29 cellular contexts compared by ENCODE assay signal in genomic region chr2:65113229-65113628, GRCh38.
"Had no signal": no experiment of that assay in that cellular context is flagged by ENCODE, and none has a peak within 500 bp of the region (broad histone marks: within the 10 kb centered on the region; RNA-seq: fewer than 3 reads in every experiment).

No MANE protein-coding gene starts in this region.

- H3K27me3 Mint-ChIP-seq: activated naive CD8-positive, alpha-beta T cell; central memory CD8-positive, alpha-beta T cell; dendritic cell treated with granulocyte-macrophage colony-stimulating factor and Interleukin-4, amounts not matched to agents 40 ng/mL and 50 ng/mL, for 4 days; natural killer cell treated with Interleukin-12 subunit alpha and Interleukin-12 subunit beta and Interleukin-15 and Interleukin-18, amount 100 ng/mL, for 72 hours; stimulated activated naive B cell treated with anti-CD40 and anti-IgM and Interleukin-4, amounts not matched to agents 10 μg/mL and 1 μg/mL and 100 μg/mL, for 72 hours; T-cell; type B pancreatic cell had no signal

- H3K27me3 ChIP-seq: esophagus muscularis mucosa, foreskin keratinocyte, pancreas, testis, vagina had no signal

- H3K4me3 ChIP-seq: esophagus muscularis mucosa, left ventricle myocardium inferior, lung, mucosa of descending colon, pancreas, prostate gland, smooth muscle cell, testis, vagina had no signal

- H3K36me3 ChIP-seq: pancreas, prostate gland had no signal

- H3K9me3 ChIP-seq: esophagus muscularis mucosa, left ventricle myocardium inferior, mucosa of descending colon, pancreas, prostate gland, testis, vagina had no signal

- H3K4me3 Mint-ChIP-seq: activated naive CD8-positive, alpha-beta T cell; activated T-cell treated with anti-CD3 and anti-CD28 coated beads, Interleukin-2, amount 50 U/mL, for 72 hours; central memory CD8-positive, alpha-beta T cell; dendritic cell treated with granulocyte-macrophage colony-stimulating factor and Interleukin-4, amounts not matched to agents 40 ng/mL and 50 ng/mL, for 4 days; endodermal cell; natural killer cell treated with Interleukin-12 subunit alpha and Interleukin-12 subunit beta and Interleukin-15 and Interleukin-18, amount 100 ng/mL, for 72 hours; stimulated activated naive B cell treated with anti-CD40 and anti-IgM and Interleukin-4, amounts not matched to agents 10 μg/mL and 1 μg/mL and 100 μg/mL, for 72 hours; T-helper 2 cell treated with Interferon-gamma antibody and Interleukin-4, amounts not matched to agents 5 μg/mL and 100 μg/mL, for 36 hours; type B pancreatic cell had no signal

- H3K4me1 ChIP-seq: foreskin keratinocyte, prostate gland, testis had no signal

- ATAC-seq: activated T-cell treated with anti-CD3 and anti-CD28 coated beads, Interleukin-2, amount 50 U/mL, for 72 hours; foreskin keratinocyte; natural killer cell treated with Interleukin-12 subunit alpha and Interleukin-12 subunit beta and Interleukin-15 and Interleukin-18, amount 100 ng/mL, for 72 hours; stimulated activated naive B cell treated with anti-CD40 and anti-IgM and Interleukin-4, amounts not matched to agents 10 μg/mL and 1 μg/mL and 100 μg/mL, for 72 hours had no signal

- DNase-seq: activated CD4-positive, alpha-beta T cell treated with anti-CD3 and anti-CD28 coated beads for 4 hours; activated CD4-positive, alpha-beta T cell treated with anti-CD3 and anti-CD28 coated beads, Interleukin-2, amount 50 U/mL, for 4 hours; activated naive CD4-positive, alpha-beta T cell treated with Interleukin-2 at 50 U/mL for 16 hours; activated T-cell treated with anti-CD3 and anti-CD28 coated beads for 4 hours; activated T-cell treated with anti-CD3 and anti-CD28 coated beads, Interleukin-2, amount 50 U/mL, for 72 hours; anterior cingulate cortex; endodermal cell; foreskin keratinocyte; left ventricle myocardium inferior; mucosa of descending colon; pancreas; stimulated activated CD4-positive, alpha-beta T cell treated with anti-CD3 and anti-CD28 coated beads, Interleukin-1b, Interleukin-23, amount 100 ng/mL, for 48 hours; stimulated activated CD4-positive, alpha-beta T cell treated with anti-CD3 and anti-CD28 coated beads, Interleukin-4, amount 100 ng/mL, for 4 hours; stimulated activated CD8-positive, alpha-beta memory T cell treated with anti-CD3 and anti-CD28 coated beads, Interleukin-4, amount 100 ng/mL, for 48 hours; stimulated activated naive B cell treated with anti-CD40 and anti-IgM and Interleukin-4, amounts not matched to agents 10 μg/mL and 1 μg/mL and 100 μg/mL, for 72 hours; T-cell; testis had no signal

- H3K27ac Mint-ChIP-seq: dendritic cell treated with granulocyte-macrophage colony-stimulating factor and Interleukin-4, amounts not matched to agents 40 ng/mL and 50 ng/mL, for 4 days; natural killer cell treated with Interleukin-12 subunit alpha and Interleukin-12 subunit beta and Interleukin-15 and Interleukin-18, amount 100 ng/mL, for 72 hours; stimulated activated naive B cell treated with anti-CD40 and anti-IgM and Interleukin-4, amounts not matched to agents 10 μg/mL and 1 μg/mL and 100 μg/mL, for 72 hours; T-cell; T-helper 2 cell treated with Interferon-gamma antibody and Interleukin-4, amounts not matched to agents 5 μg/mL and 100 μg/mL, for 36 hours; type B pancreatic cell had no signal

- H3K27ac ChIP-seq: esophagus muscularis mucosa, foreskin keratinocyte, left ventricle myocardium inferior, pancreas, prostate gland, testis, vagina, VCaP had no signal

- H3K9me3 Mint-ChIP-seq: activated T-cell treated with anti-CD3 and anti-CD28 coated beads, Interleukin-2, amount 50 U/mL, for 72 hours; central memory CD8-positive, alpha-beta T cell; dendritic cell treated with granulocyte-macrophage colony-stimulating factor and Interleukin-4, amounts not matched to agents 40 ng/mL and 50 ng/mL, for 4 days; natural killer cell treated with Interleukin-12 subunit alpha and Interleukin-12 subunit beta and Interleukin-15 and Interleukin-18, amount 100 ng/mL, for 72 hours; T-helper 2 cell treated with Interferon-gamma antibody and Interleukin-4, amounts not matched to agents 5 μg/mL and 100 μg/mL, for 36 hours had no signal

- H3K4me2 ChIP-seq: smooth muscle cell had no signal
